Comparison of ENCODE assay signal across 23 cellular contexts in genomic region chr1:202649553-202650392, GRCh38.
"Had no signal": no experiment of that assay in that cellular context is flagged by ENCODE, and none has a peak within 500 bp of the region (broad histone marks: within the 10 kb centered on the region; RNA-seq: fewer than 3 reads in every experiment).

No MANE protein-coding gene starts in this region.

- H3K4me1 ChIP-seq: colonic mucosa, foreskin keratinocyte, lower lobe of right lung had no signal

- H3K36me3 ChIP-seq: colonic mucosa, lower lobe of right lung had no signal

- H3K27ac ChIP-seq: colonic mucosa, dorsolateral prefrontal cortex, foreskin keratinocyte, lower lobe of right lung had no signal

- ATAC-seq: effector memory CD8-positive, alpha-beta T cell; foreskin keratinocyte; lower lobe of right lung; sciatic nerve; stimulated activated naive B cell treated with anti-CD40 and anti-IgM and Interleukin-4, amounts not matched to agents 10 μg/mL and 1 μg/mL and 100 μg/mL, for 72 hours; T-helper 17 cell had no signal

- DNase-seq: activated CD4-positive, CD25-positive, alpha-beta regulatory T cell treated with anti-CD3 and anti-CD28 coated beads, Interleukin-2, amount 50 U/mL, for 72 hours; activated CD8-positive, alpha-beta memory T cell treated with anti-CD3 and anti-CD28 coated beads for 24 hours; activated CD8-positive, alpha-beta memory T cell treated with anti-CD3 and anti-CD28 coated beads, Interleukin-2, amount 50 U/mL, for 4 hours; activated naive CD4-positive, alpha-beta T cell treated with Interleukin-2 at 50 U/mL for 16 hours; activated naive CD8-positive, alpha-beta T cell treated with anti-CD3 and anti-CD28 coated beads for 36 hours; activated T-cell treated with anti-CD3 and anti-CD28 coated beads, Interleukin-2, amount 50 U/mL, for 24 hours; colonic mucosa; dorsolateral prefrontal cortex; effector memory CD8-positive, alpha-beta T cell; foreskin keratinocyte; kidney; lower lobe of right lung; mesendoderm; naive B cell; stimulated activated CD4-positive, alpha-beta T cell treated with anti-CD3 and anti-CD28 coated beads, Interleukin-2, amount 100 ng/mL, for 48 hours; stimulated activated CD8-positive, alpha-beta memory T cell treated with anti-CD3 and anti-CD28 coated beads, Interleukin-4, amount 100 ng/mL, for 48 hours; stimulated activated naive B cell treated with anti-CD40 and anti-IgM and Interleukin-4, amounts not matched to agents 10 μg/mL and 1 μg/mL and 100 μg/mL, for 72 hours; SW 1271; T-helper 17 cell; trophoblast cell had no signal

- H3K4me1 Mint-ChIP-seq: activated naive CD8-positive, alpha-beta T cell treated with anti-CD3 and anti-CD28 coated beads for 36 hours had no signal

- H3K4me2 ChIP-seq: smooth muscle cell had no signal

- H3K36me3 Mint-ChIP-seq: activated naive CD8-positive, alpha-beta T cell treated with anti-CD3 and anti-CD28 coated beads for 36 hours; naive B cell; stimulated activated naive B cell treated with anti-CD40 and anti-IgM and Interleukin-4, amounts not matched to agents 10 μg/mL and 1 μg/mL and 100 μg/mL, for 72 hours had no signal

- H3K9me3 Mint-ChIP-seq: activated naive CD8-positive, alpha-beta T cell treated with anti-CD3 and anti-CD28 coated beads for 36 hours; activated T-cell treated with anti-CD3 and anti-CD28 coated beads, Interleukin-2, amount 50 U/mL, for 24 hours; activated T-helper 2 cell treated with anti-CD3 and anti-CD28 coated beads, Interferon-gamma antibody, Interleukin-2, Interleukin-4, amounts not matched to agents 10 μg/mL and 5 μg/mL and 100 μg/mL, durations not matched to agents 14 hours and 24 hours and 36 hours; effector memory CD8-positive, alpha-beta T cell; naive B cell; stimulated activated naive B cell treated with anti-CD40 and anti-IgM and Interleukin-4, amounts not matched to agents 10 μg/mL and 1 μg/mL and 100 μg/mL, for 72 hours had no signal

- H3K4me3 Mint-ChIP-seq: activated naive CD8-positive, alpha-beta T cell treated with anti-CD3 and anti-CD28 coated beads for 36 hours; activated T-cell treated with anti-CD3 and anti-CD28 coated beads, Interleukin-2, amount 50 U/mL, for 24 hours; effector memory CD8-positive, alpha-beta T cell; naive B cell; stimulated activated naive B cell treated with anti-CD40 and anti-IgM and Interleukin-4, amounts not matched to agents 10 μg/mL and 1 μg/mL and 100 μg/mL, for 72 hours; T-helper 17 cell had no signal

- H3K27ac Mint-ChIP-seq: activated naive CD8-positive, alpha-beta T cell treated with anti-CD3 and anti-CD28 coated beads for 36 hours; activated T-cell treated with anti-CD3 and anti-CD28 coated beads, Interleukin-2, amount 50 U/mL, for 24 hours; activated T-helper 2 cell treated with anti-CD3 and anti-CD28 coated beads, Interferon-gamma antibody, Interleukin-2, Interleukin-4, amounts not matched to agents 10 μg/mL and 5 μg/mL and 100 μg/mL, durations not matched to agents 14 hours and 24 hours and 36 hours; effector memory CD8-positive, alpha-beta T cell; naive B cell; T-helper 17 cell had no signal

- H3K9me3 ChIP-seq: colonic mucosa, lower lobe of right lung had no signal

- H3K4me3 ChIP-seq: colonic mucosa, dorsolateral prefrontal cortex, lower lobe of right lung, smooth muscle cell had no signal
